In genomic region chr2:32453242-32454062, GRCh38 we compare ENCODE assay signal across 1 cellular context.
TF ChIP-seq lines count a peak whose summit lies in the region.

No MANE protein-coding gene starts in this region.

TF ChIP-seq in GM23338, 12 proteins besides CTCF, POLR2A, EP300 and RAD21 (continued from another document):
- no peak for TF ChIP-seq ZNF462 (CRISPR knock-in tag; IDR thresholded peaks at IDR 0.05)
- TF ChIP-seq ZNF114 (CRISPR knock-in tag; IDR thresholded peaks at IDR 0.05): no peak
- no peak for TF ChIP-seq JUNB (IDR thresholded peaks at IDR 0.05; ENCODE audit: unreplicated experiment)
- no peak for TF ChIP-seq ZNF331 (CRISPR knock-in tag; IDR thresholded peaks at IDR 0.05; ENCODE audit: low read depth)
- TF ChIP-seq EZH2 (IDR thresholded peaks at IDR 0.05; ENCODE audit: low read depth, unreplicated experiment): no peak
